ENCODE assay signal across 23 cellular contexts in genomic region chr2:223611061-223611460, GRCh38. TPM values are rescaled to one million over a fixed set of nuclear protein-coding genes. Genes with fewer than 3 reads are reported as not detected.
DNase-seq lines count a peak whose midpoint lies in the region; ATAC-seq, FAIRE-seq and TF ChIP-seq lines count a peak whose summit lies in the region.
"Had no signal": no experiment of that assay in that cellular context is flagged by ENCODE, and none has a peak within 500 bp of the region (broad histone marks: within the 10 kb centered on the region; RNA-seq: fewer than 3 reads in every experiment).

No MANE protein-coding gene starts in this region.

- FAIRE-seq in K562 (lab: Jason Lieb, UNC): no peak
- FAIRE-seq: A549, D721Med, G401.6, GM12891, GM19239 had no signal

- H3K4me2 ChIP-seq in HCT116 (ENCODE audit: low read length) (no peak overlapping the region), K562 (ENCODE audit: insufficient read depth, low read length) (no peak overlapping the region)
- H3K4me2 ChIP-seq: A549; BLaER1 treated with 17β-estradiol and CSF1 and Interleukin-3, amounts not matched to agents 10 nM and 100 nM had no signal

- H4K20me1 ChIP-seq in HCT116 (ENCODE audit: insufficient read depth) (no peaks in the 10 kb centered on the region), K562 (replicated peaks; ENCODE audit: control insufficient read depth, insufficient read depth, low read length) (no peaks in the 10 kb centered on the region)
- H4K20me1 ChIP-seq: BLaER1 treated with 17β-estradiol and CSF1 and Interleukin-3, amounts not matched to agents 10 nM and 100 nM had no signal

- H3K4me3 Mint-ChIP-seq in progenitor cell of endocrine pancreas (ENCODE audit: low read depth): no peak overlapping the region
- H3K4me3 Mint-ChIP-seq: B cell; CD4-positive, alpha-beta T cell; CD8-positive, alpha-beta T cell had no signal

- H3K27me3 Mint-ChIP-seq in progenitor cell of endocrine pancreas: peaks cover 33% of the 10 kb centered on the region

- H3K36me3 ChIP-seq in HCT116 (ENCODE audit: control insufficient read depth in 1 of 2, insufficient read depth in 2 of 2, low read length in 2 of 2) (no peaks in the 10 kb centered on the region), K562 (ENCODE audit: control insufficient read depth, insufficient read depth, low read length) (no peaks in the 10 kb centered on the region), Peyer's patch (no peaks in the 10 kb centered on the region)
- H3K36me3 ChIP-seq: BLaER1 treated with 17β-estradiol and CSF1 and Interleukin-3, amounts not matched to agents 10 nM and 100 nM had no signal

- H3K9me1 ChIP-seq in K562 (ENCODE audit: control insufficient read depth, insufficient read depth, low read length): no peaks in the 10 kb centered on the region

- H3K27me3 ChIP-seq in HCT116 (ENCODE audit: insufficient read depth, low read length) (no peaks in the 10 kb centered on the region), K562 (ENCODE audit: control insufficient read depth in 2 of 2, insufficient read depth in 2 of 2, low read length in 2 of 2) (no peaks in the 10 kb centered on the region; a peak in 1 of 5 replicates), Peyer's patch (no peaks in the 10 kb centered on the region)
- H3K27me3 ChIP-seq: BLaER1 treated with 17β-estradiol and CSF1 and Interleukin-3, amounts not matched to agents 10 nM and 100 nM had no signal

- POLR2A ChIA-PET in HCT116 (lab: Charles Lee) (no interaction called here), K562 (lab: Yijun Ruan, JAX) (no interaction called here)

- TF ChIP-seq POLR2A in HCT116 (IDR thresholded peaks at IDR 0.05; ENCODE audit: borderline replicate concordance, extremely low read depth, insufficient read depth, insufficient read length): no peak
- TF ChIP-seq POLR2A in K562 (conservative IDR thresholded peaks at IDR 0.05): no peak
- no peak for TF ChIP-seq POLR2A in Peyer's patch (IDR thresholded peaks at IDR 0.05)

- H3K79me2 ChIP-seq in HCT116 (ENCODE audit: insufficient read depth, low read length) (no peaks in the 10 kb centered on the region), K562 (ENCODE audit: control insufficient read depth, insufficient read depth, low read length) (no peaks in the 10 kb centered on the region)

- H3K36me3 Mint-ChIP-seq in progenitor cell of endocrine pancreas (ENCODE audit: insufficient read depth): no peaks in the 10 kb centered on the region
- H3K36me3 Mint-ChIP-seq: CD8-positive, alpha-beta T cell had no signal

- intact Hi-C loops in HCT116 (cut with micrococcal nuclease) (loop anchor here (5.0 to 10.0 kb wide), 2 partner anchors 146 to 186 kb away; no protein-coding TSS in a partner anchor), K562 (cut with micrococcal nuclease) (no loop called here)

- BruUV-seq in HCT116 (replicated peaks; lab: Mats Ljungman, UMichigan) (no TSS peak), K562 (replicated peaks; lab: Mats Ljungman, UMichigan) (no TSS peak)

- peaks cover 25 to 36% of the 10 kb centered on the region in 2 experiments for H3K4me1 ChIP-seq in HCT116 (ENCODE audit: control insufficient read depth in 1 of 2, insufficient read depth in 2 of 2, low read length in 2 of 2)
- H3K4me1 ChIP-seq in K562 (replicated peaks in 1 of 2; ENCODE audit: control insufficient read depth in 2 of 2, insufficient read depth in 2 of 2, low read length in 2 of 2): peaks cover 0 to 5% of the 10 kb centered on the region in 2 experiments; a peak in 2 of 5 replicates
- peaks cover 0 to 3% (median 0%) of the 10 kb centered on the region in 4 donors for H3K4me1 ChIP-seq in Peyer's patch
- H3K4me1 ChIP-seq: BLaER1 treated with 17β-estradiol and CSF1 and Interleukin-3, amounts not matched to agents 10 nM and 100 nM; Caco-2 had no signal

- TF ChIP-seq RAD21 in HCT116 (IDR thresholded peaks at IDR 0.05; ENCODE audit: low read depth) (no peak), Ishikawa (IDR thresholded peaks at IDR 0.05; ENCODE audit: low read depth) (no peak), K562 (CRISPR knock-in tag; conservative IDR thresholded peaks at IDR 0.05 in 1 of 2, IDR thresholded peaks at IDR 0.05 in 1 of 2) (no peak)

- H3K9ac ChIP-seq in HCT116 (ENCODE audit: low read length) (no peak overlapping the region), K562 (ENCODE audit: insufficient read depth in 1 of 2, low read depth in 2 of 2, low read length in 2 of 2) (no peak overlapping the region)
- H3K9ac ChIP-seq: BLaER1 treated with 17β-estradiol and CSF1 and Interleukin-3, amounts not matched to agents 10 nM and 100 nM had no signal

- H3K4me1 Mint-ChIP-seq in progenitor cell of endocrine pancreas (ENCODE audit: low read depth): peaks cover 5% of the 10 kb centered on the region
- H3K4me1 Mint-ChIP-seq: B cell had no signal

- DNase-seq in HCT116 (ENCODE audit: low read depth, low spot score) (no peak), K562 (ENCODE audit: extremely low read depth in 1 of 4, low spot score in 3 of 4) (no peak), progenitor cell of endocrine pancreas (ENCODE audit: low spot score, unreplicated experiment) (no peak), Peyer's patch (no peak)
- no peak for DNase-seq in activated CD4-positive, CD25-positive, alpha-beta regulatory T cell (lab: John Stamatoyannopoulos, UW)
- DNase-seq: AML-193; Caco-2; Calu3; CD4-positive, alpha-beta T cell; CD8-positive, alpha-beta T cell; DMS79 treated with DMSO at 0.1 percent for 48 hours; GF-D8 had no signal

- H3K4me3 ChIP-seq in HCT116 (replicated peaks in 1 of 2; ENCODE audit: low read depth in 1 of 2, low read length in 2 of 2) (no peak overlapping the region), K562 (no peak overlapping the region), Peyer's patch (no peak overlapping the region)
- H3K4me3 ChIP-seq: A549; BLaER1 treated with 17β-estradiol and CSF1 and Interleukin-3, amounts not matched to agents 10 nM and 100 nM had no signal

- RAD21 ChIA-PET in HCT116 (lab: Charles Lee; ENCODE audit: low non-redundant PET in 1 of 2, low total read pairs in 2 of 2, uncharacterized antibody in 2 of 2, unreplicated experiment in 2 of 2): interaction anchor here in 1 of 2 experiments (1.3 kb wide), 1 partner anchor 9 kb away, joined by 3 read pairs; the partner anchor contains the start of gene SCG2

- peak overlapping the region; percentile 63 for H3K27ac Mint-ChIP-seq in progenitor cell of endocrine pancreas
- H3K27ac Mint-ChIP-seq: B cell; CD4-positive, alpha-beta T cell; CD8-positive, alpha-beta T cell had no signal

- no peaks in the 10 kb centered on the region for H3K9me2 ChIP-seq in HCT116 (ENCODE audit: insufficient read depth)

- ATAC-seq in HCT116: no peak
- ATAC-seq in K562: no peak
- ATAC-seq in GM18867 (IDR thresholded peaks at IDR 0.05; ENCODE audit: unreplicated experiment): no peak
- ATAC-seq: A549; CD8-positive, alpha-beta T cell had no signal

- CTCF ChIA-PET in HCT116 (lab: Charles Lee) (interaction anchor here (1.0 to 1.2 kb wide), 2 partner anchors 9 to 187 kb away, joined by 3 to 5 read pairs; partner anchors contain the start of gene SCG2), K562 (lab: Yijun Ruan, JAX; ENCODE audit: low intra/inter-chr PET ratio) (no interaction called here)

- TF ChIP-seq CTCF in HCT116 (IDR thresholded peaks at IDR 0.05 in 2 of 3, conservative IDR thresholded peaks at IDR 0.05 in 1 of 3; ENCODE audit: borderline replicate concordance in 1 of 3, insufficient read depth in 1 of 3, low read depth in 2 of 3, low read length in 2 of 3) (no peak), K562 (IDR thresholded peaks at IDR 0.05 in 2 of 3, conservative IDR thresholded peaks at IDR 0.05 in 1 of 3; ENCODE audit: insufficient read depth in 2 of 3, low read depth in 1 of 3, low read length in 3 of 3) (no peak), progenitor cell of endocrine pancreas (IDR thresholded peaks at IDR 0.05; ENCODE audit: unreplicated experiment) (no peak), Peyer's patch (IDR thresholded peaks at IDR 0.05) (no peak)

- no peaks in the 10 kb centered on the region for H3K9me3 Mint-ChIP-seq in progenitor cell of endocrine pancreas (ENCODE audit: low read depth)

- no peaks in the 10 kb centered on the region for H3K9me3 ChIP-seq in HCT116 (ENCODE audit: control insufficient read depth in 1 of 2, insufficient read depth in 1 of 2, low read depth in 1 of 2, low read length in 2 of 2)
- H3K9me3 ChIP-seq in K562 (replicated peaks; ENCODE audit: control insufficient read depth, insufficient read depth, low read depth, low read length): no peaks in the 10 kb centered on the region
- H3K9me3 ChIP-seq in Peyer's patch: no peaks in the 10 kb centered on the region
- H3K9me3 ChIP-seq: A549, Caco-2 had no signal

- no peak overlapping the region for H3K27ac ChIP-seq in HCT116 (ENCODE audit: low read depth, low read length)
- no peak overlapping the region for H3K27ac ChIP-seq in K562 (ENCODE audit: extremely low read depth, low read depth, low read length)
- H3K27ac ChIP-seq in Peyer's patch: no peak overlapping the region
- H3K27ac ChIP-seq: 22Rv1; A549; BLaER1 treated with 17β-estradiol and CSF1 and Interleukin-3, amounts not matched to agents 10 nM and 100 nM; C4-2B had no signal

- WGBS in K562 (ENCODE audit: insufficient coverage, low coverage, missing lambda C conversion rate): 20% methylated on average over 1 of the region's 2 CpGs

- no peak for TF ChIP-seq EP300 in Ishikawa (IDR thresholded peaks at IDR 0.05; ENCODE audit: borderline replicate concordance)
- no peak for TF ChIP-seq EP300 in K562 (IDR thresholded peaks at IDR 0.05; ENCODE audit: low read length)

- H2AFZ ChIP-seq in HCT116 (ENCODE audit: low read depth, low read length, poor library complexity, severe bottlenecking): no peak overlapping the region
- H2AFZ ChIP-seq in K562 (ENCODE audit: low read depth, low read length): no peak overlapping the region

- in situ Hi-C loops in K562 (cut with MboI): no loop called here

RNA-seq across cellular contexts. Expression of gene SCG2, which starts 8.9 kb away (rescaled TPM):
- total RNA-seq in HCT116 (2021; ENCODE audit: unreplicated experiment): 19.8 TPM
- 12.7 and 15.5 TPM in 2 replicates for polyA plus RNA-seq in HCT116 (2012)
- total RNA-seq in K562 (2011; cell fraction: chromatin; rRNA removed; ENCODE audit: low replicate concordance): 0.14 and 0.81 TPM in 2 replicates
- total RNA-seq in K562 (2011; cell fraction: nucleolus; rRNA removed): 0.13 TPM in 1 of 2 replicates, not detected in the other
- total RNA-seq in K562 (2011; cell fraction: nucleoplasm; rRNA removed): 0.29 and 0.38 TPM in 2 replicates
- 1.1 TPM in 2 replicates for total RNA-seq in K562 (2014; rRNA removed)
- 1.4 and 1.6 TPM in 2 replicates for total RNA-seq in K562 (2014; rRNA removed; fragmentation: Illumina TruSeq; extraction: Trizol)
- total RNA-seq in K562 (2015; rRNA removed; fragmentation: Illumina TruSeq; extraction: Trizol): 1.4 and 1.5 TPM in 2 replicates
- 0.49 and 0.78 TPM in 2 replicates for total RNA-seq in K562 (2021)
- 0.07 and 0.11 TPM in 2 replicates for polyA plus RNA-seq in K562 (2011; rRNA removed)
- polyA plus RNA-seq in K562 (2011; cell fraction: cytosol; rRNA removed): not detected in 2 replicates
- 0.10 and 0.28 TPM in 2 replicates for polyA plus RNA-seq in K562 (2011; cell fraction: nucleus; rRNA removed)
- 0.66 and 0.78 TPM in 2 replicates for polyA plus RNA-seq in K562 (2012)
- 1.1 and 1.4 TPM in 2 replicates for polyA plus RNA-seq in K562 (2014; fragmentation: Illumina TruSeq; extraction: Trizol)
- polyA plus RNA-seq in K562 (2014; fragmentation: Nextera tagmentation; extraction: Ambion mirVana): under 1 TPM; 0.37 to 0.38 TPM
- 0.98 and 1.5 TPM in 2 replicates for polyA plus RNA-seq in K562 (2014; rRNA removed)
- polyA minus RNA-seq in K562 (2011; rRNA and poly(A)+ RNA removed): 0.09 and 0.11 TPM in 2 replicates
- polyA minus RNA-seq in K562 (2011; cell fraction: cytosol; rRNA and poly(A)+ RNA removed): not detected in 2 replicates
- not detected in 2 replicates for polyA minus RNA-seq in K562 (2011; cell fraction: nucleus; rRNA and poly(A)+ RNA removed)
- total RNA-seq in progenitor cell of endocrine pancreas: 154 and 163 TPM in 2 replicates
- 1 to 10 TPM in 3 of 4 donors, not detected in 1; 3.2 to 5.1 (median 4.8) TPM for total RNA-seq in Peyer's patch
- total RNA-seq: CD4-positive, alpha-beta T cell; CD8-positive, alpha-beta T cell had no signal

Comparison
In these comparisons a context has a peak if more than half of its experiments do, and no peak if none do; other contexts are left out.
1. Of the 22 proteins assayed by ChIP-seq in both K562 and HCT116: peak only in K562: none; only in HCT116: CBX3; in both: none; in neither: 21.